In genomic region chr17:5467416-5467815, GRCh38 we compare ENCODE assay signal across 8 cellular contexts. TPM values are rescaled to one million over a fixed set of nuclear protein-coding genes. Genes with fewer than 3 reads are reported as not detected.
DNase-seq lines count a peak whose midpoint lies in the region; ATAC-seq, FAIRE-seq and TF ChIP-seq lines count a peak whose summit lies in the region.

No MANE protein-coding gene starts in this region.

- no peaks in the 10 kb centered on the region for H3K27me3 Mint-ChIP-seq in progenitor cell of endocrine pancreas

- DNase-seq in ELR (ENCODE audit: low read depth) (peak; percentile 25), PC-3 (no peak), endothelial cell of umbilical vein (ENCODE audit: low read depth, low spot score) (peak; percentile 8), progenitor cell of endocrine pancreas (ENCODE audit: low spot score, unreplicated experiment) (no peak), AG08395 (ENCODE audit: low spot score) (no peak), G401 (ENCODE audit: low spot score) (no peak)

- peak overlapping the region; percentile 77 for H3K4me3 Mint-ChIP-seq in progenitor cell of endocrine pancreas (ENCODE audit: low read depth)

- TF ChIP-seq POLR2A in endothelial cell of umbilical vein (IDR thresholded peaks at IDR 0.05; ENCODE audit: low read depth, low read length): no peak

- no peak for FAIRE-seq in endothelial cell of umbilical vein (lab: Jason Lieb, UNC)

- ATAC-seq in PC-3: no peak
- no peak for ATAC-seq in HG02973 (IDR thresholded peaks at IDR 0.05; ENCODE audit: unreplicated experiment)
- no peak for ATAC-seq in GM18498 (IDR thresholded peaks at IDR 0.05; ENCODE audit: unreplicated experiment)

- H2AFZ ChIP-seq in PC-3 (ENCODE audit: low read length): no peak overlapping the region
- peak overlapping the region; percentile 24 for H2AFZ ChIP-seq in endothelial cell of umbilical vein (ENCODE audit: low read depth, low read length)

- peaks cover 19% of the 10 kb centered on the region for H3K4me1 Mint-ChIP-seq in progenitor cell of endocrine pancreas (ENCODE audit: low read depth)

- H3K4me2 ChIP-seq in PC-3 (ENCODE audit: low read length) (peak overlapping the region; percentile 84), endothelial cell of umbilical vein (ENCODE audit: insufficient read depth, low read length) (peak overlapping the region; percentile 83)

- intact Hi-C loops in PC-3 (cut with micrococcal nuclease): no loop called here
- intact Hi-C loops in endothelial cell of umbilical vein (cut with micrococcal nuclease): no loop called here

- H3K27ac ChIP-seq in PC-3 (ENCODE audit: low read length) (no peak overlapping the region), endothelial cell of umbilical vein (ENCODE audit: insufficient read depth, low read depth, low read length) (no peak overlapping the region)

- H3K36me3 Mint-ChIP-seq in progenitor cell of endocrine pancreas (ENCODE audit: insufficient read depth): peaks cover 7% of the 10 kb centered on the region

- dilution Hi-C loops in endothelial cell of umbilical vein (cut with MboI; ENCODE audit: extremely low pct_ligation_motif_present, low sequenced_read_pairs): no loop called here

- H3K4me1 ChIP-seq in PC-3 (ENCODE audit: insufficient read depth, low read length) (peaks cover 13% of the 10 kb centered on the region), endothelial cell of umbilical vein (ENCODE audit: control insufficient read depth, extremely low read depth, insufficient read depth, low read length) (peaks cover 7% of the 10 kb centered on the region)

- in situ Hi-C loops in G401 (cut with HindIII; ENCODE audit: low sequenced_read_pairs): no loop called here

- H3K27ac Mint-ChIP-seq in progenitor cell of endocrine pancreas: peak overlapping the region; percentile 79

- no peaks in the 10 kb centered on the region for H3K9me3 Mint-ChIP-seq in progenitor cell of endocrine pancreas (ENCODE audit: low read depth)

- H3K4me3 ChIP-seq in PC-3 (ENCODE audit: low read length): peak overlapping the region; percentile 97
- H3K4me3 ChIP-seq in endothelial cell of umbilical vein (replicated peaks in 1 of 3; ENCODE audit: insufficient read depth in 1 of 3, low read depth in 1 of 3, low read length in 3 of 3): peak overlapping the region; percentile 77 to 92 (median 87)

- H4K20me1 ChIP-seq in PC-3 (ENCODE audit: low read length) (peaks cover 31% of the 10 kb centered on the region), endothelial cell of umbilical vein (replicated peaks; ENCODE audit: control insufficient read depth, extremely low read depth, insufficient read depth, low read length) (no peaks in the 10 kb centered on the region)

- H3K36me3 ChIP-seq in PC-3 (ENCODE audit: low read depth, low read length) (no peaks in the 10 kb centered on the region), endothelial cell of umbilical vein (ENCODE audit: control insufficient read depth in 2 of 2, extremely low read depth in 1 of 2, insufficient read depth in 2 of 2, low read length in 2 of 2) (peaks cover under 1 to 4% of the 10 kb centered on the region in 2 experiments)

- H3F3A ChIP-seq in PC-3 (ENCODE audit: low read length, unreplicated experiment): peaks cover 6% of the 10 kb centered on the region

- H3K9me1 ChIP-seq in endothelial cell of umbilical vein (replicated peaks; ENCODE audit: control insufficient read depth, extremely low read depth, insufficient read depth, low read length): no peaks in the 10 kb centered on the region

- H3K9me2 ChIP-seq in PC-3 (replicated peaks; ENCODE audit: low read length): no peaks in the 10 kb centered on the region

- H3K79me2 ChIP-seq in PC-3 (ENCODE audit: low read length) (peaks cover 63% of the 10 kb centered on the region), endothelial cell of umbilical vein (ENCODE audit: control insufficient read depth, insufficient read depth, low read length) (peaks cover 63% of the 10 kb centered on the region)

- CTCF ChIA-PET in PC-3 (lab: Charles Lee): no interaction called here
- CTCF ChIA-PET in endothelial cell of umbilical vein (lab: Charles Lee): interaction anchor here (1.2 to 2.2 kb wide), 2 partner anchors 8 to 28 kb away, joined by 3 to 10 read pairs; partner anchors contain the start of gene C1QBP

- H3K27me3 ChIP-seq in PC-3 (ENCODE audit: low read length) (no peaks in the 10 kb centered on the region), endothelial cell of umbilical vein (ENCODE audit: control insufficient read depth in 2 of 2, insufficient read depth in 2 of 2, low read length in 2 of 2) (no peaks in the 10 kb centered on the region)

- POLR2A ChIA-PET in PC-3 (lab: Charles Lee; ENCODE audit: unreplicated experiment): no interaction called here
- POLR2A ChIA-PET in endothelial cell of umbilical vein (lab: Charles Lee): interaction anchor here (2.2 kb wide), 1 partner anchor 18 kb away, joined by 13 read pairs; the partner anchor contains the start of genes DERL2 and MIS12

- BruUV-seq in PC-3 (replicated peaks; lab: Mats Ljungman, UMichigan) (no TSS peak), endothelial cell of umbilical vein (replicated peaks; lab: Mats Ljungman, UMichigan) (no TSS peak)

- TF ChIP-seq CTCF in PC-3 (conservative IDR thresholded peaks at IDR 0.05; ENCODE audit: low read depth, low read length): no peak
- TF ChIP-seq CTCF in endothelial cell of umbilical vein (IDR thresholded peaks at IDR 0.05; ENCODE audit: extremely low read depth in 1 of 2, insufficient read depth in 1 of 2, low read depth in 1 of 2, low read length in 2 of 2): no peak
- TF ChIP-seq CTCF in progenitor cell of endocrine pancreas (IDR thresholded peaks at IDR 0.05; ENCODE audit: unreplicated experiment): no peak

- H3K9me3 ChIP-seq in PC-3 (ENCODE audit: low read length) (no peaks in the 10 kb centered on the region), endothelial cell of umbilical vein (replicated peaks; ENCODE audit: control insufficient read depth, insufficient read depth, low read length) (no peaks in the 10 kb centered on the region)

- H3K9ac ChIP-seq in PC-3 (ENCODE audit: low read length) (peak overlapping the region; percentile 98), endothelial cell of umbilical vein (replicated peaks; ENCODE audit: extremely low read depth, insufficient read depth, low read length) (peak overlapping the region; percentile 55)

RNA-seq across cellular contexts. Expression of gene DHX33, which starts 1.4 kb away (rescaled TPM):
- total RNA-seq in PC-3 (2014; rRNA removed) (12.6 and 14.2 TPM in 2 replicates), endothelial cell of umbilical vein (24.4 and 25.3 TPM in 2 replicates), progenitor cell of endocrine pancreas (26.0 and 26.9 TPM in 2 replicates)
- 14.2 and 16.8 TPM in 2 replicates for polyA plus RNA-seq in endothelial cell of umbilical vein
- 13.3 and 14.0 TPM in 2 replicates for polyA plus RNA-seq in endothelial cell of umbilical vein (2011; cell fraction: cytosol; rRNA removed)
- 27.3 and 29.6 TPM in 2 replicates for polyA plus RNA-seq in endothelial cell of umbilical vein (2011; cell fraction: nucleus; rRNA removed)
- polyA plus RNA-seq in endothelial cell of umbilical vein (2012): 20.1 and 26.0 TPM in 2 replicates
- 32.7 and 34.3 TPM in 2 replicates for polyA minus RNA-seq in endothelial cell of umbilical vein
- polyA minus RNA-seq in endothelial cell of umbilical vein (2011; cell fraction: cytosol; rRNA and poly(A)+ RNA removed): 26.2 TPM
- polyA minus RNA-seq in endothelial cell of umbilical vein (2011; cell fraction: nucleus; rRNA and poly(A)+ RNA removed): 13.7 and 18.7 TPM in 2 replicates
- 13.4 and 24.7 TPM in 2 replicates for total RNA-seq in G401 (2014; rRNA removed; shearing (Covaris generic))

RNA-seq across cellular contexts. Expression of gene DERL2, which starts 18.6 kb away (rescaled TPM):
- total RNA-seq in PC-3 (2014; rRNA removed) (18.1 and 38.7 TPM in 2 replicates), endothelial cell of umbilical vein (72.4 and 84.5 TPM in 2 replicates), progenitor cell of endocrine pancreas (84.6 and 94.4 TPM in 2 replicates)
- 84.7 and 117 TPM in 2 replicates for polyA plus RNA-seq in endothelial cell of umbilical vein
- polyA plus RNA-seq in endothelial cell of umbilical vein (2011; cell fraction: cytosol; rRNA removed): 79.6 and 88.7 TPM in 2 replicates
- polyA plus RNA-seq in endothelial cell of umbilical vein (2011; cell fraction: nucleus; rRNA removed): 79.3 and 94.5 TPM in 2 replicates
- 77.4 and 94.8 TPM in 2 replicates for polyA plus RNA-seq in endothelial cell of umbilical vein (2012)
- polyA minus RNA-seq in endothelial cell of umbilical vein: 47.2 and 48.8 TPM in 2 replicates
- 57.2 TPM for polyA minus RNA-seq in endothelial cell of umbilical vein (2011; cell fraction: cytosol; rRNA and poly(A)+ RNA removed)
- polyA minus RNA-seq in endothelial cell of umbilical vein (2011; cell fraction: nucleus; rRNA and poly(A)+ RNA removed): 34.2 and 41.7 TPM in 2 replicates
- total RNA-seq in G401 (2014; rRNA removed; shearing (Covaris generic)): 21.5 and 22.7 TPM in 2 replicates

RNA-seq across cellular contexts. Expression of gene MIS12, which starts 18.9 kb away (rescaled TPM):
- total RNA-seq in PC-3 (2014; rRNA removed) (9.3 and 10.6 TPM in 2 replicates), endothelial cell of umbilical vein (18.6 and 20.1 TPM in 2 replicates), progenitor cell of endocrine pancreas (27.4 and 30.0 TPM in 2 replicates)
- 6.1 and 8.3 TPM in 2 replicates for polyA plus RNA-seq in endothelial cell of umbilical vein
- polyA plus RNA-seq in endothelial cell of umbilical vein (2011; cell fraction: cytosol; rRNA removed): 8.4 and 9.6 TPM in 2 replicates
- 14.6 and 24.1 TPM in 2 replicates for polyA plus RNA-seq in endothelial cell of umbilical vein (2011; cell fraction: nucleus; rRNA removed)
- 12.9 and 15.0 TPM in 2 replicates for polyA plus RNA-seq in endothelial cell of umbilical vein (2012)
- 16.3 and 20.6 TPM in 2 replicates for polyA minus RNA-seq in endothelial cell of umbilical vein
- 13.1 TPM for polyA minus RNA-seq in endothelial cell of umbilical vein (2011; cell fraction: cytosol; rRNA and poly(A)+ RNA removed)
- polyA minus RNA-seq in endothelial cell of umbilical vein (2011; cell fraction: nucleus; rRNA and poly(A)+ RNA removed): 12.2 and 19.2 TPM in 2 replicates
- 13.4 and 18.4 TPM in 2 replicates for total RNA-seq in G401 (2014; rRNA removed; shearing (Covaris generic))

RNA-seq across cellular contexts. Expression of gene C1QBP, which starts 28.5 kb away (rescaled TPM):
- 303 and 308 TPM in 2 replicates for total RNA-seq in PC-3 (2014; rRNA removed)
- 201 and 218 TPM in 2 replicates for total RNA-seq in endothelial cell of umbilical vein
- 110 and 144 TPM in 2 replicates for polyA plus RNA-seq in endothelial cell of umbilical vein
- polyA plus RNA-seq in endothelial cell of umbilical vein (2011; cell fraction: cytosol; rRNA removed): 170 and 194 TPM in 2 replicates
- 90.9 and 155 TPM in 2 replicates for polyA plus RNA-seq in endothelial cell of umbilical vein (2011; cell fraction: nucleus; rRNA removed)
- 238 and 364 TPM in 2 replicates for polyA plus RNA-seq in endothelial cell of umbilical vein (2012)
- polyA minus RNA-seq in endothelial cell of umbilical vein: 83.2 and 92.9 TPM in 2 replicates
- 250 TPM for polyA minus RNA-seq in endothelial cell of umbilical vein (2011; cell fraction: cytosol; rRNA and poly(A)+ RNA removed)
- 20.0 and 29.6 TPM in 2 replicates for polyA minus RNA-seq in endothelial cell of umbilical vein (2011; cell fraction: nucleus; rRNA and poly(A)+ RNA removed)
- 108 and 123 TPM in 2 replicates for total RNA-seq in progenitor cell of endocrine pancreas
- 733 and 786 TPM in 2 replicates for total RNA-seq in G401 (2014; rRNA removed; shearing (Covaris generic))

RNA-seq across cellular contexts. Expression of gene RPAIN, which starts 47.4 kb away (rescaled TPM):
- total RNA-seq in PC-3 (2014; rRNA removed): 46.1 and 47.9 TPM in 2 replicates
- total RNA-seq in endothelial cell of umbilical vein: 55.9 and 56.5 TPM in 2 replicates
- 36.1 and 39.3 TPM in 2 replicates for polyA plus RNA-seq in endothelial cell of umbilical vein
- polyA plus RNA-seq in endothelial cell of umbilical vein (2011; cell fraction: cytosol; rRNA removed): 44.2 and 53.9 TPM in 2 replicates
- 83.3 and 94.8 TPM in 2 replicates for polyA plus RNA-seq in endothelial cell of umbilical vein (2011; cell fraction: nucleus; rRNA removed)
- polyA plus RNA-seq in endothelial cell of umbilical vein (2012): 40.5 and 58.9 TPM in 2 replicates
- 37.0 and 40.8 TPM in 2 replicates for polyA minus RNA-seq in endothelial cell of umbilical vein
- 17.1 TPM for polyA minus RNA-seq in endothelial cell of umbilical vein (2011; cell fraction: cytosol; rRNA and poly(A)+ RNA removed)
- polyA minus RNA-seq in endothelial cell of umbilical vein (2011; cell fraction: nucleus; rRNA and poly(A)+ RNA removed): 39.0 and 55.4 TPM in 2 replicates
- 109 and 115 TPM in 2 replicates for total RNA-seq in progenitor cell of endocrine pancreas
- total RNA-seq in G401 (2014; rRNA removed; shearing (Covaris generic)): 61.3 and 65.8 TPM in 2 replicates

Comparison
In these comparisons a context has a peak if more than half of its experiments do, and no peak if none do; other contexts are left out.
1. DNase-seq: peak in ELR (single experiment) and endothelial cell of umbilical vein (single experiment); none in PC-3 (single experiment), progenitor cell of endocrine pancreas (single experiment), AG08395 (single experiment) and G401 (single experiment).